In genomic region chr16:81730090-81731051, GRCh38 we compare ENCODE assay signal across 8 cellular contexts. TPM values are rescaled to one million over a fixed set of nuclear protein-coding genes. Genes with fewer than 3 reads are reported as not detected.
A peak's percentile ranks its signal among the peaks of the same experiment; 100 is the strongest.
DNase-seq lines count a peak whose midpoint lies in the region; ATAC-seq and TF ChIP-seq lines count a peak whose summit lies in the region.

No MANE protein-coding gene starts in this region.

- H3K36me3 ChIP-seq in kidney epithelial cell (ENCODE audit: control insufficient read depth, insufficient read depth, low read length), result no peaks in the 10 kb centered on the region

- peak overlapping the region; percentile 47 for H3K4me3 ChIP-seq in GM12875 (ENCODE audit: low read depth, low read length)
- H3K4me3 ChIP-seq in kidney epithelial cell (ENCODE audit: low read depth, low read length), result peak overlapping the region; percentile 26

- TF ChIP-seq CTCF in GM12875 (IDR thresholded peaks at IDR 0.05; ENCODE audit: borderline replicate concordance, insufficient read depth, low read depth, low read length) (peak; percentile 88), kidney epithelial cell (IDR thresholded peaks at IDR 0.05; ENCODE audit: insufficient read depth, low read length, poor library complexity, severe bottlenecking) (peak; percentile 61)

- H3K27me3 ChIP-seq in kidney epithelial cell (ENCODE audit: control insufficient read depth, insufficient read depth, low read length), result no peaks in the 10 kb centered on the region

- DNase-seq in NCI-H2029 (lab: John Stamatoyannopoulos, UW), result peak; percentile 79
- DNase-seq in activated CD4-positive, CD25-positive, alpha-beta regulatory T cell treated with anti-CD3 and anti-CD28 coated beads, Interleukin-2, amount 50 U/mL, for 16 hours (ENCODE audit: low read depth, low spot score), result peak; percentile 21
- peak; percentile 83 for DNase-seq in cerebellar cortex (ENCODE audit: low spot score)
- DNase-seq in kidney epithelial cell (ENCODE audit: low read depth), result peak; percentile 69
- peak in 2 of 3 donors; percentile 52 to 54 for DNase-seq in stimulated activated CD4-positive, alpha-beta T cell treated with anti-CD3 and anti-CD28 coated beads, Interleukin-12 subunit alpha, Interleukin-12 subunit beta, amount 100 ng/mL, for 48 hours (ENCODE audit: low read depth in 2 of 3, low spot score in 1 of 3)

- ATAC-seq in HG02759 (IDR thresholded peaks at IDR 0.05; ENCODE audit: unreplicated experiment), result peak; percentile 88
- no peak for ATAC-seq in HG02884 (IDR thresholded peaks at IDR 0.05; ENCODE audit: unreplicated experiment)

RNA-seq across cellular contexts. Expression of gene PLCG2, which starts 48.7 kb away (rescaled TPM):
- total RNA-seq in kidney epithelial cell, result 12.3 and 17.3 TPM in 2 replicates

Comparison
In these comparisons a context has a peak if more than half of its experiments do, and no peak if none do; other contexts are left out.
1. DNase-seq: peak in every context shown above with its lines; median percentile 83 in cerebellar cortex; 79 in NCI-H2029; 69 in kidney epithelial cell; 53 in stimulated activated CD4-positive, alpha-beta T cell treated with anti-CD3 and anti-CD28 coated beads, Interleukin-12 subunit alpha, Interleukin-12 subunit beta, amount 100 ng/mL, for 48 hours; 21 in activated CD4-positive, CD25-positive, alpha-beta regulatory T cell treated with anti-CD3 and anti-CD28 coated beads, Interleukin-2, amount 50 U/mL, for 16 hours.